Comparison of ENCODE assay signal across 18 cellular contexts in the genomic region with DNA sequence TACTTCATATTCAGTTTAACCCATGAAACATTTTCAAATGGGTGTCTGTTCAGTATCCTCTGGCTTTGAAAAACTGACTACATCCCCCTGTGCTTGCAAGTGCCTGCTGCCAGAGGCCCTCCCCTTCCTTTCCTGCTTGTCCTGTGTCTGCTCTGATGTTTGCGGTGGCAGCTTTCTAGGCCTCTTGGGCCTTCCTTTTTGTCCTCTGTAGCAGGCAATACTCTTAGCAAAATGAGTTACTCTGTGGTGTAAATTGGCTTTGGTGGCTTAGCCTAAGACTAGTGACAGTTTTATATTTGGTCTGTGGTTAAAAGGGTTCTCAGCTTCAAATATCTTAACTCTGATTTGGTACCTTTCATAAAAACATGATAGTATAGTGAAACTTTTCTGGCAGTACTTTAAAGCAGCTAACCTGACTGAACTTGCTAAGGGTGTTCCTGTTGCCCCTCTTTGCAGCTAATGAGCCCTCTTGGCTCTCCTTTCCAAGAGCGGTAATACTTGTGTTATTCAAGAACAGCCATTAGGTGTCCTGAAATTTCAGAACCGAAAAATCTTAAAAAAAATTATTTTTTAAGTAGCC.
DNase-seq lines count a peak whose midpoint lies in the region; ATAC-seq and TF ChIP-seq lines count a peak whose summit lies in the region.
"Had no signal": no experiment of that assay in that cellular context is flagged by ENCODE, and none has a peak within 500 bp of the region (broad histone marks: within the 10 kb centered on the region; RNA-seq: fewer than 3 reads in every experiment).

No MANE protein-coding gene starts in this region.

- peaks cover 0 to 9% (median 6%) of the 10 kb centered on the region in 4 donors for H3K4me1 Mint-ChIP-seq in CD4-positive, CD25-positive, alpha-beta regulatory T cell
- H3K4me1 Mint-ChIP-seq in CD4-positive, alpha-beta memory T cell = peaks cover 0 to 6% (median 0%) of the 10 kb centered on the region in 4 donors
- H3K4me1 Mint-ChIP-seq in activated CD8-positive, alpha-beta T cell treated with anti-CD3 and anti-CD28 coated beads for 36 hours (ENCODE audit: low read depth) = peaks cover 23% of the 10 kb centered on the region
- H3K4me1 Mint-ChIP-seq: B cell had no signal

- no peak for TF ChIP-seq CTCF in activated CD8-positive, alpha-beta T cell treated with anti-CD3 and anti-CD28 coated beads for 36 hours (IDR thresholded peaks at IDR 0.05)

- CTCF ChIA-PET in CD4-positive, alpha-beta memory T cell (lab: Charles Lee; ENCODE audit: partially characterized antibody) = no interaction called here
- CTCF ChIA-PET in activated CD8-positive, alpha-beta T cell treated with anti-CD3 and anti-CD28 coated beads for 36 hours (lab: Charles Lee) = no interaction called here

- intact Hi-C loops in CD4-positive, alpha-beta memory T cell (cut with micrococcal nuclease) = no loop called here
- intact Hi-C loops in activated CD8-positive, alpha-beta T cell treated with anti-CD3 and anti-CD28 coated beads for 36 hours (cut with micrococcal nuclease) = no loop called here
- intact Hi-C loops in posterior vena cava (cut with DNase I) = no loop called here

- ATAC-seq in CD4-positive, CD25-positive, alpha-beta regulatory T cell (ENCODE audit: low read depth in 2 of 2) = no peak
- peak; percentile 87 for ATAC-seq in activated CD8-positive, alpha-beta T cell treated with anti-CD3 and anti-CD28 coated beads for 36 hours
- ATAC-seq: HCT116 had no signal

- peak in 1 of 3 donors; percentile 54 for DNase-seq in CD4-positive, CD25-positive, alpha-beta regulatory T cell
- no peak for DNase-seq in CD4-positive, alpha-beta memory T cell
- peak; percentile 49 for DNase-seq in activated CD8-positive, alpha-beta T cell treated with anti-CD3 and anti-CD28 coated beads for 36 hours
- peak; percentile 15 for DNase-seq in iris pigment epithelial cell (ENCODE audit: low read depth)
- no peak for DNase-seq in NCI-H69 (lab: John Stamatoyannopoulos, UW)
- no peak for DNase-seq in posterior vena cava (ENCODE audit: low spot score)
- DNase-seq in HPDE6-E6E7 (ENCODE audit: extremely low spot score) = no peak
- DNase-seq: caudate nucleus; DMS153; effector CD4-positive, alpha-beta T cell; hippocampal formation; NCI-H2081 treated with DMSO at 0.1 percent for 48 hours; NCI-H526 treated with DMSO at 0.1 percent for 48 hours; PC-9; stimulated activated CD4-positive, alpha-beta T cell treated with anti-CD3 and anti-CD28 coated beads, Interleukin-2, amount 100 ng/mL, for 48 hours; thyroid gland had no signal

- peak overlapping the region in 2 of 3 donors; percentile 42 to 85 for H3K27ac Mint-ChIP-seq in CD4-positive, CD25-positive, alpha-beta regulatory T cell
- peak overlapping the region in 6 of 7 donors; percentile 14 to 92 (median 56) for H3K27ac Mint-ChIP-seq in CD4-positive, alpha-beta memory T cell
- H3K27ac Mint-ChIP-seq in activated CD8-positive, alpha-beta T cell treated with anti-CD3 and anti-CD28 coated beads for 36 hours = peak overlapping the region; percentile 83
- H3K27ac Mint-ChIP-seq: B cell had no signal

- peaks cover 0 to 7% (median 0%) of the 10 kb centered on the region in 7 donors for H3K9me3 Mint-ChIP-seq in CD4-positive, CD25-positive, alpha-beta regulatory T cell
- H3K9me3 Mint-ChIP-seq in CD4-positive, alpha-beta memory T cell = peaks cover 0 to 4% (median 0%) of the 10 kb centered on the region in 8 donors
- no peaks in the 10 kb centered on the region for H3K9me3 Mint-ChIP-seq in activated CD8-positive, alpha-beta T cell treated with anti-CD3 and anti-CD28 coated beads for 36 hours

- H3K4me3 ChIP-seq in CD4-positive, CD25-positive, alpha-beta regulatory T cell (ENCODE audit: low read depth, low read length) = no peak overlapping the region
- H3K4me3 ChIP-seq in CD4-positive, alpha-beta memory T cell (ENCODE audit: low read length in 2 of 2) = no peak overlapping the region
- H3K4me3 ChIP-seq: PC-9, thyroid gland had no signal

- H3K27me3 ChIP-seq in CD4-positive, CD25-positive, alpha-beta regulatory T cell (ENCODE audit: control insufficient read depth, insufficient read depth, low read length) = no peaks in the 10 kb centered on the region
- no peaks in the 10 kb centered on the region for H3K27me3 ChIP-seq in CD4-positive, alpha-beta memory T cell (ENCODE audit: insufficient read depth, low read length)
- H3K27me3 ChIP-seq: thyroid gland had no signal

- H3K36me3 Mint-ChIP-seq in CD4-positive, CD25-positive, alpha-beta regulatory T cell = peaks cover 80% of the 10 kb centered on the region
- peaks cover 87 to 91% of the 10 kb centered on the region in 2 donors for H3K36me3 Mint-ChIP-seq in CD4-positive, alpha-beta memory T cell
- peaks cover 56% of the 10 kb centered on the region for H3K36me3 Mint-ChIP-seq in activated CD8-positive, alpha-beta T cell treated with anti-CD3 and anti-CD28 coated beads for 36 hours (ENCODE audit: low read depth)

- no peaks in the 10 kb centered on the region for H3K9me3 ChIP-seq in CD4-positive, CD25-positive, alpha-beta regulatory T cell (ENCODE audit: control insufficient read depth in 2 of 2, low read length in 2 of 2)
- no peaks in the 10 kb centered on the region for H3K9me3 ChIP-seq in CD4-positive, alpha-beta memory T cell (ENCODE audit: control insufficient read depth in 1 of 2, low read length in 2 of 2)
- H3K9me3 ChIP-seq: thyroid gland had no signal

- H3K27me3 Mint-ChIP-seq in CD4-positive, CD25-positive, alpha-beta regulatory T cell = no peaks in the 10 kb centered on the region
- H3K27me3 Mint-ChIP-seq in CD4-positive, alpha-beta memory T cell = no peaks in the 10 kb centered on the region
- no peaks in the 10 kb centered on the region for H3K27me3 Mint-ChIP-seq in activated CD8-positive, alpha-beta T cell treated with anti-CD3 and anti-CD28 coated beads for 36 hours
- H3K27me3 Mint-ChIP-seq: B cell had no signal

- peak overlapping the region in 1 of 4 donors; percentile 13 for H3K4me3 Mint-ChIP-seq in CD4-positive, CD25-positive, alpha-beta regulatory T cell
- no peak overlapping the region for H3K4me3 Mint-ChIP-seq in CD4-positive, alpha-beta memory T cell
- no peak overlapping the region for H3K4me3 Mint-ChIP-seq in activated CD8-positive, alpha-beta T cell treated with anti-CD3 and anti-CD28 coated beads for 36 hours
- H3K4me3 Mint-ChIP-seq: B cell had no signal

- H3K36me3 ChIP-seq in CD4-positive, CD25-positive, alpha-beta regulatory T cell (ENCODE audit: control insufficient read depth, insufficient read depth, low read length) = peaks cover 51% of the 10 kb centered on the region
- peaks cover 31% of the 10 kb centered on the region for H3K36me3 ChIP-seq in CD4-positive, alpha-beta memory T cell (ENCODE audit: insufficient read depth, low read length)

- no peak overlapping the region for H3K27ac ChIP-seq in CD4-positive, CD25-positive, alpha-beta regulatory T cell (ENCODE audit: insufficient read depth, low read length, poor library complexity, severe bottlenecking)
- no peak overlapping the region for H3K27ac ChIP-seq in CD4-positive, alpha-beta memory T cell (ENCODE audit: low read depth, low read length)
- H3K27ac ChIP-seq: PC-9 had no signal

- POLR2A ChIA-PET in CD4-positive, alpha-beta memory T cell (lab: Charles Lee; ENCODE audit: partially characterized antibody) = no interaction called here
- POLR2A ChIA-PET in activated CD8-positive, alpha-beta T cell treated with anti-CD3 and anti-CD28 coated beads for 36 hours (lab: Charles Lee) = no interaction called here

- no peaks in the 10 kb centered on the region for H3K4me1 ChIP-seq in CD4-positive, CD25-positive, alpha-beta regulatory T cell (ENCODE audit: control insufficient read depth, insufficient read depth, low read length, poor library complexity, severe bottlenecking)
- no peaks in the 10 kb centered on the region for H3K4me1 ChIP-seq in CD4-positive, alpha-beta memory T cell (ENCODE audit: insufficient read depth, low read length)

Comparison
In these comparisons a context has a peak if more than half of its experiments do, and no peak if none do; other contexts are left out.
1. DNase-seq: peak in activated CD8-positive, alpha-beta T cell treated with anti-CD3 and anti-CD28 coated beads for 36 hours (single experiment) and iris pigment epithelial cell (single experiment); none in CD4-positive, alpha-beta memory T cell (0 of 5), NCI-H69 (single experiment), posterior vena cava (single experiment) and HPDE6-E6E7 (single experiment).
2. Peak in every context shown above with its lines, with median percentiles within 50 percentile points of each other: H3K27ac Mint-ChIP-seq.